In genomic region chr19:12782424-12783225, GRCh38 we compare ENCODE assay signal across 1 cellular context.
TF ChIP-seq lines count a peak whose summit lies in the region.

No MANE protein-coding gene starts in this region.

TF ChIP-seq in SK-N-SH, 30 proteins besides CTCF, POLR2A, EP300 and RAD21 (continued from another document):
- TF ChIP-seq IRF3 (IDR thresholded peaks at IDR 0.05; ENCODE audit: low read depth, low read length) (no peak), ZBTB33 (IDR thresholded peaks at IDR 0.05; ENCODE audit: borderline replicate concordance, low read depth) (no peak), GATA2 (CRISPR knock-in tag; IDR thresholded peaks at IDR 0.05) (no peak), YY1 (IDR thresholded peaks at IDR 0.05; ENCODE audit: low read depth) (no peak), MAX (IDR thresholded peaks at IDR 0.05; ENCODE audit: low read depth) (peak; percentile 68), NFIC (IDR thresholded peaks at IDR 0.05; ENCODE audit: borderline replicate concordance) (peak; percentile 41; the same call in 1 of the 2 replicates), ELF1 (IDR thresholded peaks at IDR 0.05) (no peak), TEAD4 (IDR thresholded peaks at IDR 0.05; ENCODE audit: borderline replicate concordance, insufficient read depth) (0 out of 2 replicates have a peak, but pooled peaks have one; percentile 43), CHD2 (IDR thresholded peaks at IDR 0.05; ENCODE audit: low read length, partially characterized antibody) (peak; percentile 35), EZH2phosphoT487 (IDR thresholded peaks at IDR 0.05; ENCODE audit: borderline replicate concordance, low read depth) (no peak), MEF2A (IDR thresholded peaks at IDR 0.05; ENCODE audit: borderline replicate concordance, low read depth) (no peak), RXRA (IDR thresholded peaks at IDR 0.05; ENCODE audit: borderline replicate concordance, low read depth) (no peak), USF2 (IDR thresholded peaks at IDR 0.05; ENCODE audit: borderline replicate concordance, low read depth, low read length) (no peak), FOXJ3 (CRISPR knock-in tag; IDR thresholded peaks at IDR 0.05) (no peak), RCOR1 (IDR thresholded peaks at IDR 0.05; ENCODE audit: low read length) (no peak), RFX5 (IDR thresholded peaks at IDR 0.05; ENCODE audit: low read length) (peak; percentile 71; the same call in 1 of the 2 replicates), FOSL2 (IDR thresholded peaks at IDR 0.05; ENCODE audit: borderline replicate concordance, low read depth) (peak; percentile 82; the same call in 1 of the 2 replicates), FOXM1 (IDR thresholded peaks at IDR 0.05; ENCODE audit: low read depth) (no peak), JUND (IDR thresholded peaks at IDR 0.05) (no peak; the same call in 1 of the 2 replicates), MXI1 (IDR thresholded peaks at IDR 0.05; ENCODE audit: low read depth, low read length) (peak; percentile 90), SIN3A (IDR thresholded peaks at IDR 0.05; ENCODE audit: borderline replicate concordance, low read depth, low read length) (peak; percentile 10; the same call in 1 of the 2 replicates), REST (IDR thresholded peaks at IDR 0.05; ENCODE audit: low read depth, low read length) (no peak), NRF1 (IDR thresholded peaks at IDR 0.05; ENCODE audit: low read depth, low read length) (peak; percentile 68), PBX3 (IDR thresholded peaks at IDR 0.05) (peak; percentile 49; the same call in 1 of the 2 replicates), TAF1 (IDR thresholded peaks at IDR 0.05; ENCODE audit: borderline replicate concordance, low read depth, low read length) (0 out of 2 replicates have a peak, but pooled peaks have one; percentile 10), GABPA (IDR thresholded peaks at IDR 0.05; ENCODE audit: low read depth) (0 out of 2 replicates have a peak, but pooled peaks have one; percentile 12), USF1 (IDR thresholded peaks at IDR 0.05; ENCODE audit: borderline replicate concordance, low read depth) (no peak; the same call in 1 of the 2 replicates), TCF12 (IDR thresholded peaks at IDR 0.05) (peak; percentile 57), POLR2AphosphoS5 (IDR thresholded peaks at IDR 0.05; ENCODE audit: low read depth, low read length) (peak; percentile 43)
